In genomic region chr13:113296842-113297369, GRCh38 we compare ENCODE assay signal across 8 cellular contexts. TPM values are rescaled to one million over a fixed set of nuclear protein-coding genes. Genes with fewer than 3 reads are reported as not detected.
DNase-seq lines count a peak whose midpoint lies in the region; ATAC-seq lines count a peak whose summit lies in the region.

TSS of gene LAMP1 (plus strand) at chr13:113297239. CDS start at chr13:113297435, 196 bp downstream.

- DNase-seq in COLO668 (lab: John Stamatoyannopoulos, UW; ENCODE audit: unreplicated experiment) (peak; percentile 100), HT1080 (ENCODE audit: low read depth) (peak; percentile 96), NOMO-1 (lab: John Stamatoyannopoulos, UW; ENCODE audit: unreplicated experiment in 2 of 2) (peak; percentile 94 to 96), lung microvascular endothelial cell (ENCODE audit: low read depth in 2 of 2) (peak; percentile 98 to 99)
- peak; percentile 99 for DNase-seq in effector CD8-positive, alpha-beta T cell (lab: John Stamatoyannopoulos, UW)
- DNase-seq in stimulated activated CD4-positive, alpha-beta T cell treated with anti-CD3 and anti-CD28 coated beads, TNF-alpha, amount 100 ng/mL, for 4 hours (ENCODE audit: low read depth in 3 of 3) = peak; percentile 97 to 100 (median 98)

- POLR2A ChIA-PET in activated CD8-positive, alpha-beta memory T cell treated with anti-CD3 and anti-CD28 coated beads for 36 hours (lab: Charles Lee) = interaction anchor here (0.6 to 2.0 kb wide), 2 partner anchors 42 to 88 kb away, joined by 3 to 11 read pairs; partner anchors contain the start of genes CUL4A and PCID2

- ATAC-seq in GM21360 (IDR thresholded peaks at IDR 0.05; ENCODE audit: unreplicated experiment) = peak; percentile 78

- CTCF ChIA-PET in activated CD8-positive, alpha-beta memory T cell treated with anti-CD3 and anti-CD28 coated beads for 36 hours (lab: Charles Lee) = no interaction called here

RNA-seq across cellular contexts. Expression of gene LAMP1, which starts in this region (rescaled TPM):
- 175 and 178 TPM in 2 replicates for total RNA-seq in HT1080 (2014; rRNA removed; shearing (Covaris generic))
- 188 and 189 TPM in 2 replicates for polyA plus RNA-seq in HT1080 (2015; cell fraction: cytosol; rRNA removed)
- polyA plus RNA-seq in HT1080 (2015; cell fraction: nucleus; rRNA removed) = 325 and 373 TPM in 2 replicates
- 10 to 100 TPM; 83.4 to 85.1 TPM for total RNA-seq in activated CD8-positive, alpha-beta memory T cell treated with anti-CD3 and anti-CD28 coated beads for 36 hours
- 169 and 251 TPM in 2 replicates for total RNA-seq in lung microvascular endothelial cell

Comparison
In these comparisons a context has a peak if more than half of its experiments do, and no peak if none do; other contexts are left out.
1. Peak in every context shown above with its lines: DNase-seq and ATAC-seq.